In genomic region chr11:6737872-6738466, GRCh38 we compare ENCODE assay signal across 8 cellular contexts. TPM values are rescaled to one million over a fixed set of nuclear protein-coding genes. Genes with fewer than 3 reads are reported as not detected.
DNase-seq lines count a peak whose midpoint lies in the region; ATAC-seq, FAIRE-seq and TF ChIP-seq lines count a peak whose summit lies in the region.

No MANE protein-coding gene starts in this region.

- ATAC-seq in GM19397 (IDR thresholded peaks at IDR 0.05; ENCODE audit: unreplicated experiment) (peak; percentile 70), HG03439 (IDR thresholded peaks at IDR 0.05; ENCODE audit: unreplicated experiment) (peak; percentile 72), left cardiac atrium (peak; percentile 53 to 62)

- peak; percentile 80 for DNase-seq in DMS53 (lab: John Stamatoyannopoulos, UW)
- peak; percentile 39 for DNase-seq in RCC 7860 (ENCODE audit: low spot score)
- peak; percentile 58 for DNase-seq in activated gamma-delta T cell treated with anti-CD3 and anti-CD28 coated beads, Interleukin-2, amount 50 U/mL, for 16 hours (ENCODE audit: low read depth)
- DNase-seq in left cardiac atrium, result peak; percentile 23
- peak; percentile 73 for DNase-seq in stimulated activated CD4-positive, alpha-beta T cell treated with anti-CD3 and anti-CD28 coated beads, Interleukin-15, amount 100 ng/mL, for 24 hours
- no peak for DNase-seq in lower leg skin (ENCODE audit: low spot score in 2 of 2)

- 20 to 29% methylated on average over 2 of the region's 2 CpGs for WGBS in lower leg skin, 2 donors

- TF ChIP-seq CTCF in lower leg skin (IDR thresholded peaks at IDR 0.05), result no peak

- intact Hi-C loops in left cardiac atrium (cut with DNase I), result no loop called here
- intact Hi-C loops in lower leg skin (cut with DNase I; ENCODE audit: low total_unique reads), result no loop called here

- no peak for FAIRE-seq in RCC 7860 (lab: Jason Lieb, UNC)

- no peak for TF ChIP-seq POLR2A in lower leg skin (IDR thresholded peaks at IDR 0.05)

- H3K4me3 ChIP-seq in lower leg skin (ENCODE audit: low read depth, poor library complexity, severe bottlenecking), result no peak overlapping the region

RNA-seq across cellular contexts. Expression of gene OR2AG2, which starts 33.8 kb away (rescaled TPM):
- total RNA-seq in left cardiac atrium (under 1 TPM; 0.08 to 0.15 TPM), lower leg skin (not detected)

RNA-seq across cellular contexts. Expression of gene OR2AG1, which starts 44.9 kb away (rescaled TPM):
- total RNA-seq in left cardiac atrium (not detected), lower leg skin (not detected)

RNA-seq across cellular contexts. Expression of gene MRPL17, which starts 54.8 kb away (rescaled TPM):
- 10 to 100 TPM; 40.0 to 48.6 TPM for total RNA-seq in left cardiac atrium
- total RNA-seq in lower leg skin, result 100 to 1,000 TPM in 1 of 4 donors, 10 to 100 TPM in 3; 16.8 to 115 (median 30.5) TPM

Comparison
In these comparisons a context has a peak if more than half of its experiments do, and no peak if none do; other contexts are left out.
1. DNase-seq: peak in DMS53 (single experiment), RCC 7860 (single experiment), activated gamma-delta T cell treated with anti-CD3 and anti-CD28 coated beads, Interleukin-2, amount 50 U/mL, for 16 hours (single experiment), left cardiac atrium (single experiment) and stimulated activated CD4-positive, alpha-beta T cell treated with anti-CD3 and anti-CD28 coated beads, Interleukin-15, amount 100 ng/mL, for 24 hours (single experiment); none in lower leg skin (0 of 2).
2. Peak in every context shown above with its lines, with median percentiles within 50 percentile points of each other: ATAC-seq.